In the genomic region with DNA sequence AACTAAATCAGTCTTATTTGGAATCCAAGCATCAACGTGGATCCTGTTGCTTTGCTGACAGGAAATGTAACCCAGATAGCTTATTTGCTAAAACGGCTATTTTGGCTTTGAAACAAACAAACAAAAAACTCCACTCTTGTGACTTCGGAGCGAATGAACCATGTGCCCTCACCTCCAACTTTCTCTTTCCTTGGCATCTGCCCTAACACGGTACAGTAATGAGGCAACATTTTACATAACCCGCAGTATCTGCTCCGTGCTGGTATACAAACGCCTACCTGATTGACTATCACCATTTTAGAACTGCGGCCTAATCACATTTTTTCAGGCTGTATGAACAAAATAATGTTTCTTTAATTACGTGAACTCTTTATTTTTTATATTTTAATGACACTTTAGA, we compare ENCODE assay signal across 22 cellular contexts. TPM values are rescaled to one million over a fixed set of nuclear protein-coding genes. Genes with fewer than 3 reads are reported as not detected.
DNase-seq lines count a peak whose midpoint lies in the region; ATAC-seq and TF ChIP-seq lines count a peak whose summit lies in the region.
"Had no signal": no experiment of that assay in that cellular context is flagged by ENCODE, and none has a peak within 500 bp of the region (broad histone marks: within the 10 kb centered on the region; RNA-seq: fewer than 3 reads in every experiment).

No MANE protein-coding gene starts in this region.

- H3F3A ChIP-seq in PC-3 (ENCODE audit: low read length, unreplicated experiment), result no peaks in the 10 kb centered on the region

- no peak overlapping the region for H3K18ac ChIP-seq in H9 (ENCODE audit: insufficient read length, low read depth, low read length)

- no peak overlapping the region for H2BK20ac ChIP-seq in H9 (ENCODE audit: low read depth, low read length, poor library complexity, severe bottlenecking)

- no peak overlapping the region for H3K14ac ChIP-seq in H9 (ENCODE audit: insufficient read depth, low read length)

- H2BK120ac ChIP-seq in H9 (ENCODE audit: low read depth, low read length, poor library complexity, severe bottlenecking), result no peak overlapping the region

- no peaks in the 10 kb centered on the region for H3K9me3 Mint-ChIP-seq in H9
- H3K9me3 Mint-ChIP-seq: CD4-positive, alpha-beta T cell; CD8-positive, alpha-beta memory T cell had no signal

- H3K4me3 Mint-ChIP-seq in H9, result no peak overlapping the region
- H3K4me3 Mint-ChIP-seq: CD14-positive monocyte; CD4-positive, alpha-beta T cell; CD8-positive, alpha-beta memory T cell had no signal

- H4K20me1 ChIP-seq in H9 (ENCODE audit: control insufficient read depth, insufficient read depth, insufficient read length) (no peaks in the 10 kb centered on the region), PC-3 (ENCODE audit: low read length) (no peaks in the 10 kb centered on the region)
- H4K20me1 ChIP-seq: BLaER1 treated with 17β-estradiol and CSF1 and Interleukin-3, amounts not matched to agents 10 nM and 100 nM had no signal

- DNase-seq in H9 (no peak), PC-3 (no peak), left lobe of liver (ENCODE audit: low spot score) (no peak), substantia nigra (lab: John Stamatoyannopoulos, UW) (no peak)
- DNase-seq: 8988T; ACHN; AML-193; BE2C; CD4-positive, alpha-beta T cell; CD8-positive, alpha-beta memory T cell; DMS 273 treated with DMSO at 0.1 percent for 48 hours; DMS79; EL; GDM1; GOT3; HCEC 1CT had no signal

- H3K4me2 ChIP-seq in H9 (ENCODE audit: insufficient read depth, insufficient read length, low read length) (no peak overlapping the region), PC-3 (ENCODE audit: low read length) (no peak overlapping the region)
- H3K4me2 ChIP-seq: A549; BLaER1 treated with 17β-estradiol and CSF1 and Interleukin-3, amounts not matched to agents 10 nM and 100 nM had no signal

- no peak overlapping the region for H3K23ac ChIP-seq in H9 (ENCODE audit: insufficient read length, low read depth, low read length)

- no peaks in the 10 kb centered on the region for H3K36me3 ChIP-seq in PC-3 (ENCODE audit: low read depth, low read length)
- H3K36me3 ChIP-seq: BE2C; BLaER1 treated with 17β-estradiol and CSF1 and Interleukin-3, amounts not matched to agents 10 nM and 100 nM had no signal

- no peaks in the 10 kb centered on the region for H3K27me3 ChIP-seq in H9 (ENCODE audit: insufficient read depth, low read length)
- no peaks in the 10 kb centered on the region for H3K27me3 ChIP-seq in PC-3 (ENCODE audit: low read length)
- H3K27me3 ChIP-seq: BE2C; BLaER1 treated with 17β-estradiol and CSF1 and Interleukin-3, amounts not matched to agents 10 nM and 100 nM had no signal

- no peaks in the 10 kb centered on the region for H3K36me3 Mint-ChIP-seq in H9 (ENCODE audit: insufficient read depth in 1 of 3, low read depth in 3 of 3)
- H3K36me3 Mint-ChIP-seq: CD14-positive monocyte; CD8-positive, alpha-beta memory T cell had no signal

- H3K9me2 ChIP-seq in PC-3 (replicated peaks; ENCODE audit: low read length), result peaks cover 6% of the 10 kb centered on the region

- H3K9ac ChIP-seq in H9 (ENCODE audit: extremely low read depth, insufficient read length, low read length) (no peak overlapping the region), PC-3 (ENCODE audit: low read length) (no peak overlapping the region)
- H3K9ac ChIP-seq: BLaER1 treated with 17β-estradiol and CSF1 and Interleukin-3, amounts not matched to agents 10 nM and 100 nM had no signal

- H3K79me2 ChIP-seq in H9 (ENCODE audit: insufficient read depth, low read length), result no peaks in the 10 kb centered on the region
- no peaks in the 10 kb centered on the region for H3K79me2 ChIP-seq in PC-3 (ENCODE audit: low read length)

- WGBS in H9 (ENCODE audit: extremely low coverage, insufficient read length, low lambda C conversion rate), result no CpG with 5 or more reads among the region's 10 CpGs

- no peaks in the 10 kb centered on the region for H3K9me3 ChIP-seq in H9 (ENCODE audit: control insufficient read depth, low read depth, low read length)
- H3K9me3 ChIP-seq in PC-3 (ENCODE audit: low read length), result no peaks in the 10 kb centered on the region
- H3K9me3 ChIP-seq: A549, BE2C had no signal

- no peak overlapping the region for H3K27ac Mint-ChIP-seq in H9
- H3K27ac Mint-ChIP-seq: CD14-positive monocyte; CD4-positive, alpha-beta T cell; CD8-positive, alpha-beta memory T cell had no signal

- no peak overlapping the region for H3T11ph ChIP-seq in H9 (ENCODE audit: low read length)

- no peak overlapping the region for H4K5ac ChIP-seq in H9 (ENCODE audit: insufficient read length, low read depth, low read length)

- no peak overlapping the region for H3K56ac ChIP-seq in H9 (ENCODE audit: insufficient read length, low read depth, low read length)

- H3K27ac ChIP-seq in H9 (ENCODE audit: insufficient read length, low read depth, low read length) (no peak overlapping the region), PC-3 (ENCODE audit: low read length) (no peak overlapping the region), substantia nigra (ENCODE audit: low read depth, low read length, poor library complexity, severe bottlenecking) (no peak overlapping the region)
- H3K27ac ChIP-seq: A549; BLaER1 treated with 17β-estradiol and CSF1 and Interleukin-3, amounts not matched to agents 10 nM and 100 nM had no signal

- H4K8ac ChIP-seq in H9 (replicated peaks; ENCODE audit: insufficient read length, low read depth, low read length), result no peak overlapping the region

- H3K4ac ChIP-seq in H9 (ENCODE audit: low read depth, low read length), result no peak overlapping the region

- POLR2A ChIA-PET in PC-3 (lab: Charles Lee; ENCODE audit: unreplicated experiment), result no interaction called here

- H3K4me1 ChIP-seq in H9 (ENCODE audit: insufficient read depth, low read length) (no peaks in the 10 kb centered on the region), PC-3 (ENCODE audit: insufficient read depth, low read length) (0 out of 2 replicates have a peak, but pooled peaks cover 6% of the 10 kb centered on the region)
- H3K4me1 ChIP-seq: A549; BE2C; BLaER1 treated with 17β-estradiol and CSF1 and Interleukin-3, amounts not matched to agents 10 nM and 100 nM had no signal

- no peak overlapping the region for H2BK12ac ChIP-seq in H9 (ENCODE audit: insufficient read length, low read depth, low read length)

- no TSS peak for BruUV-seq in PC-3 (replicated peaks; lab: Mats Ljungman, UMichigan)

- H2AK5ac ChIP-seq in H9 (ENCODE audit: insufficient read length, low read length), result no peak overlapping the region

- no peak overlapping the region for H4K91ac ChIP-seq in H9 (ENCODE audit: insufficient read length, low read depth, low read length)

- peaks cover 0 to 3% of the 10 kb centered on the region in 2 experiments; a peak in 1 of 4 replicates for H3K4me1 Mint-ChIP-seq in H9

- intact Hi-C loops in PC-3 (cut with micrococcal nuclease), result no loop called here

- no peaks in the 10 kb centered on the region for H3K79me1 ChIP-seq in H9 (ENCODE audit: insufficient read depth, low read depth, low read length, poor library complexity, severe bottlenecking)

- H2BK15ac ChIP-seq in H9 (ENCODE audit: low read depth, low read length), result no peak overlapping the region

- H3K27me3 Mint-ChIP-seq in H9 (ENCODE audit: low read depth), result peaks cover 2% of the 10 kb centered on the region; the same call in 1 of the 2 replicates
- H3K27me3 Mint-ChIP-seq: CD4-positive, alpha-beta T cell; CD8-positive, alpha-beta memory T cell had no signal

- H3K4me3 ChIP-seq in PC-3 (ENCODE audit: low read length), result no peak overlapping the region
- H3K4me3 ChIP-seq: A549; BLaER1 treated with 17β-estradiol and CSF1 and Interleukin-3, amounts not matched to agents 10 nM and 100 nM; GM12878 had no signal

- CTCF ChIA-PET in PC-3 (lab: Charles Lee), result no interaction called here

- TF ChIP-seq CTCF in H9 (conservative IDR thresholded peaks at IDR 0.05) (no peak), PC-3 (conservative IDR thresholded peaks at IDR 0.05; ENCODE audit: low read depth, low read length) (no peak)

- no peak overlapping the region for H2BK5ac ChIP-seq in H9 (ENCODE audit: insufficient read length, low read length)

- no peaks in the 10 kb centered on the region for H3K23me2 ChIP-seq in H9 (ENCODE audit: insufficient read length, low read depth, low read length, poor library complexity, severe bottlenecking)

- H2AFZ ChIP-seq in H9 (ENCODE audit: low read length) (peak overlapping the region; percentile 14), PC-3 (ENCODE audit: low read length) (peak overlapping the region; percentile 6; the same call in 1 of the 2 replicates)

- ATAC-seq in PC-3, result no peak
- ATAC-seq in left lobe of liver, result peak; percentile 94
- no peak for ATAC-seq in HG02981 (IDR thresholded peaks at IDR 0.05; ENCODE audit: unreplicated experiment)
- ATAC-seq in GM18867 (IDR thresholded peaks at IDR 0.05; ENCODE audit: unreplicated experiment), result no peak
- ATAC-seq: A549, GM12878 had no signal

RNA-seq across cellular contexts. Expression of a gene that starts 37.5 kb away (rescaled TPM):
- 0.04 and 0.11 TPM in 2 replicates for total RNA-seq in H9 (2021)
- total RNA-seq in PC-3 (2014; rRNA removed), result 24.5 and 26.4 TPM in 2 replicates
- total RNA-seq in left lobe of liver, result 3.8 TPM
